Comparison of ENCODE assay signal across 2 cellular contexts in the genomic region with DNA sequence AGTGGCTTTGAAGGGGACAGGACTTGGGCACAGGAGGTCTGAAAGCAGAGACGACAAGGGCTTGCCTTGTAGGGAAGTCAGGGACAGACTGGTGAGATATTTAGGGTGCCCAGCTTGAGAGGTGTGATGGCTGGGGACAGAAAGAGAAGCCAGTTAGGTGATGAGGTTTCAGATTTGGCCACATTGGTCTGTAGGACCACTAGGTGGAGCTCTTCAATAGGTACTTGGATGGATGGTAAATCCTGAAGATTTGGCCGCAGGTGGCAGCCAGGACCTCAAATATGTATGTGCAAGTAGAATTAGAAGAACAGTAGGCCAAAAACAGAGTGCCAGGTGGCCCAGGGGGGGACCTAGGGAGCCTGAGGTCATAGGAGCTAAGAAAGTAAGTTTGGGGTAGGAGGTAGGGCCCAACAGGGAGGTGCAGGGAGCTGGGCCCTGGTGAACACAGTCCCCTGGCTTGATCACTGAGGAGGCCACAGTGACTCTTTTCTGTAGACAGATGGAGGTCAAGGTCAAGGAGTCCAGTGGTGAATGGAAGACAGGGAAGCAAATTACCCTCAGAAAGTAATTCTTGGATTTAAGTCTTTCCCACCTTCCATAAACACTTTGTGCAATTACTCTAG. TPM values are rescaled to one million over a fixed set of nuclear protein-coding genes. Genes with fewer than 3 reads are reported as not detected.
"Had no signal": no experiment of that assay in that cellular context is flagged by ENCODE, and none has a peak within 500 bp of the region (broad histone marks: within the 10 kb centered on the region; RNA-seq: fewer than 3 reads in every experiment).

No MANE protein-coding gene starts in this region.

RNA-seq across cellular contexts. Expression of a gene that starts 34.1 kb away (rescaled TPM):
- total RNA-seq: activated T-helper 1 cell treated with anti-CD3 and anti-CD28 coated beads, Interleukin-12 subunit alpha, Interleukin-12 subunit beta, Interleukin-2, Interleukin-4 antibody, amounts not matched to agents 30 ng/mL and 10 ng/mL and 1 ng/mL, durations not matched to agents 14 hours and 24 hours and 36 hours; natural killer cell treated with Interleukin-12 subunit alpha and Interleukin-12 subunit beta and Interleukin-15 and Interleukin-18, amount 100 ng/mL, for 72 hours had no signal
